ENCODE assay signal across 1 cellular context in genomic region chr11:45185228-45185729, GRCh38.
A peak's percentile ranks its signal among the peaks of the same experiment; 100 is the strongest.
TF ChIP-seq lines count a peak whose summit lies in the region.

No MANE protein-coding gene starts in this region.

TF ChIP-seq in K562, 482 proteins besides CTCF, POLR2A, EP300 and RAD21 (continued from another document):
- TF ChIP-seq ZNF609 (CRISPR knock-in tag; IDR thresholded peaks at IDR 0.05; ENCODE audit: borderline replicate concordance) (peak; percentile 75; the same call in 1 of the 2 replicates), ZNF518B (CRISPR knock-in tag; IDR thresholded peaks at IDR 0.05) (no peak), RCOR1 (IDR thresholded peaks at IDR 0.05; ENCODE audit: borderline replicate concordance in 1 of 2, low read depth in 2 of 2, low read length in 2 of 2) (peak; percentile 38 to 98; a peak in 3 of 4 replicates), ZNF512 (tag; IDR thresholded peaks at IDR 0.05) (no peak), MCM7 (IDR thresholded peaks at IDR 0.05) (no peak), TBL1XR1 (IDR thresholded peaks at IDR 0.05; ENCODE audit: low read length in 2 of 2) (peak in 1 of 2 experiments; percentile 82; a peak in 2 of 4 replicates), MAZ (CRISPR knock-in tag; conservative IDR thresholded peaks at IDR 0.05 in 1 of 2, IDR thresholded peaks at IDR 0.05 in 1 of 2) (peak; percentile 81 to 87), CREB1 (IDR thresholded peaks at IDR 0.05) (peak; percentile 49; the same call in 1 of the 2 replicates), CREB1 (CRISPR knock-in tag; IDR thresholded peaks at IDR 0.05) (no peak), PATZ1 (CRISPR knock-in tag; IDR thresholded peaks at IDR 0.05; ENCODE audit: borderline replicate concordance) (no peak), ATF6 (CRISPR knock-in tag; IDR thresholded peaks at IDR 0.05) (no peak), EHMT2 (IDR thresholded peaks at IDR 0.05) (peak; percentile 75), POLR2AphosphoS2 (IDR thresholded peaks at IDR 0.05; ENCODE audit: low read length) (no peak), MXI1 (IDR thresholded peaks at IDR 0.05; ENCODE audit: low read depth, low read length) (no peak), ZBTB11 (CRISPR knock-in tag; IDR thresholded peaks at IDR 0.05) (peak in 1 of 3 experiments; percentile 74; a peak in 2 of 6 replicates), KDM2B (CRISPR knock-in tag; IDR thresholded peaks at IDR 0.05) (no peak), HES1 (IDR thresholded peaks at IDR 0.05; ENCODE audit: low read depth) (peak; percentile 96), SOX6 (IDR thresholded peaks at IDR 0.05) (peak; percentile 97), ESRRA (IDR thresholded peaks at IDR 0.05; ENCODE audit: borderline replicate concordance, low read depth) (peak; percentile 94; the same call in 1 of the 2 replicates), CBFA2T3 (IDR thresholded peaks at IDR 0.05) (peak; percentile 98), GATA2 (CRISPR knock-in tag; IDR thresholded peaks at IDR 0.05) (peak; percentile 89), CSDE1 (IDR thresholded peaks at IDR 0.05) (no peak), FOXA3 (CRISPR knock-in tag; conservative IDR thresholded peaks at IDR 0.05 in 1 of 2, IDR thresholded peaks at IDR 0.05 in 1 of 2) (0 out of 4 replicates have a peak, but pooled peaks of 1 of the 2 experiments have one; percentile 24), SMAD4 (CRISPR knock-in tag; conservative IDR thresholded peaks at IDR 0.05) (peak; percentile 71; the same call in 1 of the 2 replicates), NR2C1 (IDR thresholded peaks at IDR 0.05) (peak; percentile 53; the same call in 1 of the 2 replicates), NR2C1 (tag; IDR thresholded peaks at IDR 0.05) (peak; percentile 80), FOXP1 (CRISPR knock-in tag; IDR thresholded peaks at IDR 0.05) (no peak), RBBP5 (IDR thresholded peaks at IDR 0.05; ENCODE audit: borderline replicate concordance, insufficient read depth, low read length, poor library complexity, severe bottlenecking) (no peak), CTBP1 (IDR thresholded peaks at IDR 0.05; ENCODE audit: borderline replicate concordance) (peak; percentile 100), FOXM1 (IDR thresholded peaks at IDR 0.05; ENCODE audit: low read depth) (peak; percentile 94), FOXM1 (CRISPR knock-in tag; IDR thresholded peaks at IDR 0.05; ENCODE audit: low read depth) (no peak)
